Comparison of ENCODE assay signal across 30 cellular contexts in genomic region chr7:138832966-138833365, GRCh38. TPM values are rescaled to one million over a fixed set of nuclear protein-coding genes. Genes with fewer than 3 reads are reported as not detected.
"Had no signal": no experiment of that assay in that cellular context is flagged by ENCODE, and none has a peak within 500 bp of the region (broad histone marks: within the 10 kb centered on the region; RNA-seq: fewer than 3 reads in every experiment).

No MANE protein-coding gene starts in this region.

- H3K9me3 Mint-ChIP-seq: dendritic cell treated with granulocyte-macrophage colony-stimulating factor and Interleukin-4, amounts not matched to agents 40 ng/mL and 50 ng/mL, for 4 days; effector memory CD8-positive, alpha-beta T cell; endodermal cell; mesothelial cell of epicardium had no signal

- H3K4me3 ChIP-seq: colonic mucosa, esophagus squamous epithelium, gastrocnemius medialis, heart right ventricle, left lung, lower lobe of right lung, mucosa of descending colon had no signal

- H3K27ac ChIP-seq: colonic mucosa, epithelial cell of prostate, esophagus squamous epithelium, gastrocnemius medialis, heart right ventricle, left lung, lower lobe of right lung had no signal

- H3K36me3 Mint-ChIP-seq: naive B cell had no signal

- H3K27ac Mint-ChIP-seq: dendritic cell treated with granulocyte-macrophage colony-stimulating factor and Interleukin-4, amounts not matched to agents 40 ng/mL and 50 ng/mL, for 4 days; effector memory CD8-positive, alpha-beta T cell; endodermal cell; mesothelial cell of epicardium; naive B cell had no signal

- H3K4me3 Mint-ChIP-seq: dendritic cell treated with granulocyte-macrophage colony-stimulating factor and Interleukin-4, amounts not matched to agents 40 ng/mL and 50 ng/mL, for 4 days; endodermal cell; mesothelial cell of epicardium; naive B cell had no signal

- H3K9me3 ChIP-seq: colonic mucosa, esophagus squamous epithelium, gastrocnemius medialis, heart right ventricle, left lung, lower lobe of right lung, mucosa of descending colon had no signal

- H3K27me3 ChIP-seq: colonic mucosa, esophagus squamous epithelium, gastrocnemius medialis, left lung had no signal

- DNase-seq: colonic mucosa; cortex of kidney; effector CD8-positive, alpha-beta T cell; effector memory CD8-positive, alpha-beta T cell; endodermal cell; erythroblast; esophagus squamous epithelium; foreskin fibroblast; gastrocnemius medialis; glutamatergic neuron; head of caudate nucleus; heart right ventricle; hippocampal formation; left cardiac atrium; left lung; left ventricle myocardium superior; lower lobe of right lung; mesenchymal stem cell; mucosa of descending colon; naive B cell had no signal

- H3K4me1 Mint-ChIP-seq: naive B cell had no signal

- ATAC-seq: effector memory CD8-positive, alpha-beta T cell; esophagus mucosa; gastrocnemius medialis; heart right ventricle; left cardiac atrium; left lung; left ventricle myocardium superior; lower lobe of right lung; mucosa of descending colon had no signal

- H3K27me3 Mint-ChIP-seq: dendritic cell treated with granulocyte-macrophage colony-stimulating factor and Interleukin-4, amounts not matched to agents 40 ng/mL and 50 ng/mL, for 4 days; naive B cell had no signal

- H3K4me1 ChIP-seq: colonic mucosa, esophagus squamous epithelium, gastrocnemius medialis, left lung had no signal

- H3K36me3 ChIP-seq: colonic mucosa, esophagus squamous epithelium, gastrocnemius medialis, heart right ventricle, left lung, lower lobe of right lung had no signal

RNA-seq across cellular contexts. Expression of gene ATP6V0A4, which starts 35.0 kb away (rescaled TPM):
- total RNA-seq: colonic mucosa, gastrocnemius medialis, glomerular endothelial cell, heart right ventricle, left cardiac atrium, left ventricle myocardium superior, mesenteric fat pad, mucosa of descending colon had no signal

RNA-seq across cellular contexts. Expression of gene TMEM213, which starts 35.2 kb away (rescaled TPM):
- total RNA-seq: colonic mucosa, dermis microvascular lymphatic vessel endothelial cell, endodermal cell, esophagus mucosa, gastrocnemius medialis, glomerular endothelial cell, heart right ventricle, kidney epithelial cell, left cardiac atrium, left ventricle myocardium superior, lung microvascular endothelial cell, mesenteric fat pad, mesothelial cell of epicardium, mucosa of descending colon, myocyte had no signal
